Comparison of ENCODE assay signal across 15 cellular contexts in the genomic region with DNA sequence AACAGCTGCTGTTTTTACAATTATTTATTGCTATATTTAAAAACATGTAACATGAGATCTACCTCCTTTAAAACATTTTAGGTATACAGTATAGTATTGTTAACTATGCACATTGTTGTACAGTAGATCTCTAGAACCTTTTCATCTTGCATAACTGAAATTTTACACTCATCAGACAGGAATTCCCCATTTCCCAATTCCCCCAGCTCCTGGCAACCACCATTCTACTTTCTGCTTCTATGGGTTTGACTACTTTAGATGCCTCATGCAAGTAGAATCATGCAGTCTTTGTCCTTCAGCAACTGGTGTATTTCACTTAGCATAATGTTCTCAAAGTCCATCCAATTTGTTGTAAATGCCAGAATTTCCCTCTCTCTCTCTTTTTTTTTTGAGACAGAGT. TPM values are rescaled to one million over a fixed set of nuclear protein-coding genes. Genes with fewer than 3 reads are reported as not detected.
A peak's percentile ranks its signal among the peaks of the same experiment; 100 is the strongest.
DNase-seq lines count a peak whose midpoint lies in the region; ATAC-seq, FAIRE-seq and TF ChIP-seq lines count a peak whose summit lies in the region.
"Had no signal": no experiment of that assay in that cellular context is flagged by ENCODE, and none has a peak within 500 bp of the region (broad histone marks: within the 10 kb centered on the region; RNA-seq: fewer than 3 reads in every experiment).

No MANE protein-coding gene starts in this region.

- no peak overlapping the region for H2BK12ac ChIP-seq in trophoblast cell (ENCODE audit: low read length)

- H4K91ac ChIP-seq in trophoblast cell (ENCODE audit: low read depth, low read length) = no peak overlapping the region

- H3K4me1 ChIP-seq in SK-N-SH (ENCODE audit: control insufficient read depth in 1 of 2, insufficient read depth in 2 of 2, low read depth in 1 of 2, low read length in 1 of 2) (no peaks in the 10 kb centered on the region), trophoblast cell (ENCODE audit: control insufficient read depth in 1 of 2, insufficient read depth in 2 of 2, low read length in 2 of 2) (no peaks in the 10 kb centered on the region)

- no peak for ATAC-seq in HG02981 (IDR thresholded peaks at IDR 0.05; ENCODE audit: unreplicated experiment)

- no peak overlapping the region for H3K4me2 ChIP-seq in SK-N-SH
- no peak overlapping the region for H3K4me2 ChIP-seq in trophoblast cell (ENCODE audit: low read length)

- no peak overlapping the region for H2BK5ac ChIP-seq in trophoblast cell (ENCODE audit: low read depth, low read length, poor library complexity)

- TF ChIP-seq EP300 in SK-N-SH (IDR thresholded peaks at IDR 0.05; ENCODE audit: borderline replicate concordance in 1 of 2, low read depth in 1 of 2, low read length in 1 of 2) = no peak

- no peak overlapping the region for H3K14ac ChIP-seq in trophoblast cell (ENCODE audit: low read length)

- no peaks in the 10 kb centered on the region for H3K79me1 ChIP-seq in trophoblast cell (ENCODE audit: low read length)

- no peak overlapping the region for H3K9ac ChIP-seq in SK-N-SH
- H3K9ac ChIP-seq in trophoblast cell (ENCODE audit: low read length) = no peak overlapping the region

- no peak overlapping the region for H3K27ac ChIP-seq in SK-N-SH (ENCODE audit: low read depth in 2 of 2, low read length in 1 of 2)
- no peak overlapping the region for H3K27ac ChIP-seq in trophoblast cell (ENCODE audit: low read depth, low read length)
- H3K27ac ChIP-seq in dorsolateral prefrontal cortex = no peak overlapping the region

- no peak for TF ChIP-seq CTCF in GM12865 (IDR thresholded peaks at IDR 0.05; ENCODE audit: insufficient read depth, low read depth, low read length, missing control alignments)
- no peak for TF ChIP-seq CTCF in SK-N-SH (IDR thresholded peaks at IDR 0.05)
- TF ChIP-seq CTCF in epithelial cell of proximal tubule (conservative IDR thresholded peaks at IDR 0.05; ENCODE audit: low read depth, low read length) = no peak
- no peak for TF ChIP-seq CTCF in dorsolateral prefrontal cortex (IDR thresholded peaks at IDR 0.05 in 54 of 56, conservative IDR thresholded peaks at IDR 0.05 in 2 of 56; ENCODE audit: low read depth in 1 of 56, partially characterized antibody in 56 of 56)

- no peak overlapping the region for H4K12ac ChIP-seq in trophoblast cell (ENCODE audit: low read depth, low read length)

- H2AK5ac ChIP-seq in trophoblast cell (ENCODE audit: low read length) = no peak overlapping the region

- H3K36me3 ChIP-seq in SK-N-SH (replicated peaks in 1 of 2; ENCODE audit: control insufficient read depth in 1 of 2, insufficient read depth in 2 of 2, low read length in 1 of 2) (no peaks in the 10 kb centered on the region), trophoblast cell (ENCODE audit: control insufficient read depth in 1 of 2, insufficient read depth in 2 of 2, low read length in 2 of 2) (no peaks in the 10 kb centered on the region)

- no peaks in the 10 kb centered on the region for H4K20me1 ChIP-seq in SK-N-SH (ENCODE audit: insufficient read depth)

- no peak overlapping the region for H4K8ac ChIP-seq in trophoblast cell (ENCODE audit: low read depth, low read length)

- POLR2A ChIA-PET in SK-N-SH (lab: Yijun Ruan, JAX) = no interaction called here

- H3K4me3 ChIP-seq in GM12865 (ENCODE audit: low read depth, low read length) = no peak overlapping the region
- H3K4me3 ChIP-seq in SK-N-SH (ENCODE audit: low read depth in 2 of 2, low read length in 1 of 2) = no peak overlapping the region
- H3K4me3 ChIP-seq in epithelial cell of proximal tubule (ENCODE audit: low read depth, low read length) = no peak overlapping the region
- no peak overlapping the region for H3K4me3 ChIP-seq in trophoblast cell (ENCODE audit: low read depth, low read length)
- no peak overlapping the region for H3K4me3 ChIP-seq in dorsolateral prefrontal cortex
- H3K4me3 ChIP-seq: lung had no signal

- H3F3A ChIP-seq in SK-N-SH (replicated peaks; ENCODE audit: insufficient read depth) = no peaks in the 10 kb centered on the region

- peak; percentile 41 for DNase-seq in GM12865 (ENCODE audit: low read depth)
- no peak for DNase-seq in SK-N-SH
- peak; percentile 61 for DNase-seq in epithelial cell of proximal tubule (ENCODE audit: low read depth)
- DNase-seq in trophoblast cell = peak; percentile 71 to 94
- no peak for DNase-seq in dorsolateral prefrontal cortex
- DNase-seq in activated gamma-delta T cell (lab: John Stamatoyannopoulos, UW) = no peak
- DNase-seq in GM12892 (ENCODE audit: insufficient read length) = no peak
- DNase-seq: activated CD4-positive, alpha-beta memory T cell treated with anti-CD3 and anti-CD28 coated beads, Interleukin-2, amount 10 ng/mL, durations not matched to agents 7 days and 5 days; activated gamma-delta T cell treated with Interleukin-2 at 50 U/mL for 16 hours; COR-L47; NCI-H146; small intestine had no signal

- TF ChIP-seq RAD21 in SK-N-SH (IDR thresholded peaks at IDR 0.05; ENCODE audit: low read length) = no peak

- no peak overlapping the region for H2AFZ ChIP-seq in SK-N-SH (ENCODE audit: low read depth)
- no peak overlapping the region for H2AFZ ChIP-seq in trophoblast cell (ENCODE audit: insufficient read depth, low read length, poor library complexity)

- no peak overlapping the region for H2BK120ac ChIP-seq in trophoblast cell (ENCODE audit: insufficient read depth, low read length, poor library complexity)

- no peaks in the 10 kb centered on the region for H3K27me3 ChIP-seq in SK-N-SH (ENCODE audit: insufficient read depth)
- no peaks in the 10 kb centered on the region for H3K27me3 ChIP-seq in trophoblast cell (ENCODE audit: insufficient read depth, low read length)
- no peaks in the 10 kb centered on the region for H3K27me3 ChIP-seq in dorsolateral prefrontal cortex

- H3K4ac ChIP-seq in trophoblast cell (ENCODE audit: low read depth, low read length) = no peak overlapping the region

- H3K18ac ChIP-seq in trophoblast cell (ENCODE audit: low read length) = no peak overlapping the region

- H3K79me2 ChIP-seq in SK-N-SH (ENCODE audit: insufficient read depth) = no peaks in the 10 kb centered on the region
- no peaks in the 10 kb centered on the region for H3K79me2 ChIP-seq in trophoblast cell (ENCODE audit: control insufficient read depth, insufficient read depth, low read length, poor library complexity)

- CTCF ChIA-PET in SK-N-SH (lab: Yijun Ruan, JAX) = no interaction called here

- FAIRE-seq in GM12892 (lab: Jason Lieb, UNC) = no peak
- FAIRE-seq: small intestine had no signal

- no peak for TF ChIP-seq POLR2A in GM12892 (IDR thresholded peaks at IDR 0.05; ENCODE audit: low read depth, low read length)

- intact Hi-C loops in dorsolateral prefrontal cortex (cut with DNase I) = no loop called here

- H3K9me2 ChIP-seq in SK-N-SH = no peaks in the 10 kb centered on the region

- H3K9me3 ChIP-seq in SK-N-SH (no peaks in the 10 kb centered on the region), trophoblast cell (ENCODE audit: insufficient read depth, low read depth, low read length) (no peaks in the 10 kb centered on the region)

- H3K23ac ChIP-seq in trophoblast cell (ENCODE audit: low read length) = no peak overlapping the region

TF ChIP-seq in SK-N-SH, 30 proteins besides CTCF, POLR2A, EP300 and RAD21:
- no peak for TF ChIP-seq POLR2AphosphoS5 (IDR thresholded peaks at IDR 0.05; ENCODE audit: low read depth, low read length)
- TF ChIP-seq JUND (IDR thresholded peaks at IDR 0.05) = 0 out of 2 replicates have a peak, but pooled peaks have one; percentile 18
- peak; percentile 29; the same call in 1 of the 2 replicates for TF ChIP-seq FOSL2 (IDR thresholded peaks at IDR 0.05; ENCODE audit: borderline replicate concordance, low read depth)
- TF ChIP-seq SMC3 (IDR thresholded peaks at IDR 0.05; ENCODE audit: low read depth, low read length) = no peak
- no peak for TF ChIP-seq EZH2phosphoT487 (IDR thresholded peaks at IDR 0.05; ENCODE audit: borderline replicate concordance, low read depth)

RNA-seq across cellular contexts. Expression of a gene that starts 9.7 kb away (rescaled TPM):
- polyA plus RNA-seq in SK-N-SH (2012; rRNA removed) = 17.6 and 32.5 TPM in 2 replicates
- 38.6 and 62.8 TPM in 2 replicates for polyA plus RNA-seq in SK-N-SH (2012; cell fraction: cytosol; rRNA removed)
- polyA plus RNA-seq in SK-N-SH (2012; cell fraction: nucleus; rRNA removed) = 8.2 and 10.1 TPM in 2 replicates
- total RNA-seq in epithelial cell of proximal tubule (51.4 and 63.8 TPM in 2 replicates), dorsolateral prefrontal cortex (10 to 100 TPM; 14.6 to 47.4 (median 24.5) TPM)
- polyA plus RNA-seq in trophoblast cell (2013) = 20.9 and 21.2 TPM in 2 replicates
- polyA plus RNA-seq in GM12892 (2012; ENCODE audit: missing spikeins) = 111 TPM

RNA-seq across cellular contexts. Expression of a gene that starts 48.5 kb away (rescaled TPM):
- polyA plus RNA-seq in SK-N-SH (2012; rRNA removed) = not detected in 2 replicates
- polyA plus RNA-seq in SK-N-SH (2012; cell fraction: cytosol; rRNA removed) = not detected in 2 replicates
- polyA plus RNA-seq in SK-N-SH (2012; cell fraction: nucleus; rRNA removed) = 0.10 and 0.12 TPM in 2 replicates
- not detected in 2 replicates for total RNA-seq in epithelial cell of proximal tubule
- 0.01 and 0.07 TPM in 2 replicates for polyA plus RNA-seq in trophoblast cell (2013)
- 1 to 10 TPM in 13 of 120 experiments, under 1 TPM in 65, not detected in 42; 0.17 to 4.7 (median 0.48) TPM for total RNA-seq in dorsolateral prefrontal cortex
- polyA plus RNA-seq in GM12892 (2012; ENCODE audit: missing spikeins) = 0.36 TPM
- total RNA-seq: activated CD4-positive, alpha-beta memory T cell treated with anti-CD3 and anti-CD28 coated beads, Interleukin-2, amount 10 ng/mL, durations not matched to agents 7 days and 5 days; temporal lobe had no signal

Comparison
In these comparisons a context has a peak if more than half of its experiments do, and no peak if none do; other contexts are left out.
1. DNase-seq: peak in GM12865 (single experiment), epithelial cell of proximal tubule (single experiment) and trophoblast cell (2 of 2); none in SK-N-SH (single experiment), dorsolateral prefrontal cortex (0 of 10), activated gamma-delta T cell (single experiment) and GM12892 (single experiment).